16 cellular contexts compared by ENCODE assay signal in genomic region chr3:150216866-150217600, GRCh38.
DNase-seq lines count a peak whose midpoint lies in the region; ATAC-seq and TF ChIP-seq lines count a peak whose summit lies in the region.
"Had no signal": no experiment of that assay in that cellular context is flagged by ENCODE, and none has a peak within 500 bp of the region (broad histone marks: within the 10 kb centered on the region; RNA-seq: fewer than 3 reads in every experiment).

No MANE protein-coding gene starts in this region.

- H3K9me3 Mint-ChIP-seq in brain, result peaks cover 3 to 18% (median 4%) of the 10 kb centered on the region in 5 experiments
- H3K9me3 Mint-ChIP-seq in activated naive CD4-positive, alpha-beta T cell treated with anti-CD3 and anti-CD28 coated beads, Interleukin-2, amount 10 ng/mL, durations not matched to agents 7 days and 5 days, result no peaks in the 10 kb centered on the region
- H3K9me3 Mint-ChIP-seq: activated T-helper 1 cell treated with anti-CD3 and anti-CD28 coated beads, Interleukin-12 subunit alpha, Interleukin-12 subunit beta, Interleukin-2, Interleukin-4 antibody, amounts not matched to agents 30 ng/mL and 10 ng/mL and 1 ng/mL, durations not matched to agents 14 hours and 24 hours and 36 hours had no signal

- H2BK5ac ChIP-seq in IMR-90 (ENCODE audit: low read depth, low read length, poor library complexity, severe bottlenecking) (no peak overlapping the region), neuronal stem cell (ENCODE audit: low read length) (no peak overlapping the region)

- TF ChIP-seq CTCF in IMR-90 (conservative IDR thresholded peaks at IDR 0.05; ENCODE audit: low read depth, low read length), result no peak
- TF ChIP-seq CTCF in brain (conservative IDR thresholded peaks at IDR 0.05), result no peak

- H3K4me2 ChIP-seq in IMR-90 (ENCODE audit: low read depth, low read length) (no peak overlapping the region), neuronal stem cell (ENCODE audit: insufficient read depth, low read length, poor library complexity, severe bottlenecking) (no peak overlapping the region)

- CTCF ChIA-PET in IMR-90 (lab: Yijun Ruan, JAX), result interaction anchor here (1.2 to 1.7 kb wide), 2 partner anchors 33 to 451 kb away, joined by 3 to 10 read pairs; no protein-coding TSS in a partner anchor
- CTCF ChIA-PET in activated naive CD4-positive, alpha-beta T cell treated with anti-CD3 and anti-CD28 coated beads, Interleukin-2, amount 10 ng/mL, durations not matched to agents 7 days and 5 days (lab: Charles Lee), result interaction anchor here (1.1 kb wide), 1 partner anchor 11 kb away, joined by 3 read pairs; no protein-coding TSS in a partner anchor

- 90% methylated on average over 4 of the region's 9 CpGs; no CpG with 5 or more reads in 1 of the 2 experiments for WGBS in IMR-90 (ENCODE audit: extremely low coverage in 2 of 2, insufficient read length in 1 of 2), 2 experiments
- WGBS in neuronal stem cell (ENCODE audit: extremely low coverage in 2 of 2, insufficient read length in 2 of 2, insufficient replicate concordance in 1 of 2), 2 donors, result no CpG with 5 or more reads among the region's 9 CpGs

- H2AK5ac ChIP-seq in IMR-90 (ENCODE audit: low read depth, low read length), result peak overlapping the region; percentile 82; the same call in 1 of the 2 replicates
- no peak overlapping the region for H2AK5ac ChIP-seq in neuronal stem cell (ENCODE audit: low read depth, low read length)

- H4K91ac ChIP-seq in IMR-90 (ENCODE audit: insufficient read depth, low read depth, low read length) (no peak overlapping the region; the same call in 1 of the 2 replicates), neuronal stem cell (ENCODE audit: low read depth, low read length, poor library complexity) (no peak overlapping the region)

- H3K4me1 ChIP-seq in IMR-90 (ENCODE audit: control insufficient read depth, insufficient read depth, low read length) (peaks cover 8% of the 10 kb centered on the region), neuronal stem cell (ENCODE audit: control insufficient read depth in 2 of 2, insufficient read depth in 1 of 2, low read depth in 1 of 2, low read length in 2 of 2) (peaks cover 13 to 17% of the 10 kb centered on the region in 2 donors)

- in situ Hi-C loops in IMR-90 (cut with MboI; ENCODE audit: low sequenced_read_pairs), result no loop called here

- no peak overlapping the region for H2AK9ac ChIP-seq in IMR-90 (replicated peaks; ENCODE audit: low read depth, low read length, poor library complexity)

- H3K27me3 ChIP-seq in IMR-90 (ENCODE audit: control insufficient read depth, insufficient read depth, low read length) (no peaks in the 10 kb centered on the region; the same call in 1 of the 2 replicates), neuronal stem cell (ENCODE audit: control insufficient read depth in 3 of 3, insufficient read depth in 3 of 3, low read depth in 1 of 3, low read length in 3 of 3) (peaks cover 0 to 4% (median 0%) of the 10 kb centered on the region in 3 experiments)
- H3K27me3 ChIP-seq: brain microvascular endothelial cell had no signal

- dilution Hi-C loops in IMR-90 (cut with HindIII; ENCODE audit: low sequenced_read_pairs, unreplicated experiment), result no loop called here

- H3K4me3 ChIP-seq in IMR-90 (ENCODE audit: insufficient read depth, low read depth, low read length) (no peak overlapping the region), neuronal stem cell (ENCODE audit: low read length in 2 of 2) (no peak overlapping the region)
- H3K4me3 ChIP-seq: transverse colon had no signal

- H2BK12ac ChIP-seq in neuronal stem cell (ENCODE audit: low read length), result no peak overlapping the region

- H3K79me1 ChIP-seq in IMR-90 (ENCODE audit: low read depth in 1 of 2, low read length in 2 of 2) (no peaks in the 10 kb centered on the region), neuronal stem cell (ENCODE audit: low read depth, low read length) (no peaks in the 10 kb centered on the region)

- H3K27ac ChIP-seq in IMR-90 (ENCODE audit: insufficient read depth, low read length), result peak overlapping the region; percentile 49; the same call in 1 of the 2 replicates
- H3K27ac ChIP-seq in neuronal stem cell (replicated peaks; ENCODE audit: low read length), result no peak overlapping the region
- H3K27ac ChIP-seq: brain microvascular endothelial cell, transverse colon had no signal

- no peak overlapping the region for H3K23ac ChIP-seq in IMR-90 (ENCODE audit: low read depth, low read length)
- no peak overlapping the region for H3K23ac ChIP-seq in neuronal stem cell (ENCODE audit: low read depth, low read length, poor library complexity)

- H3K4me3 Mint-ChIP-seq in brain, result peak overlapping the region in 2 of 5 experiments; percentile 22 to 54
- H3K4me3 Mint-ChIP-seq in activated naive CD4-positive, alpha-beta T cell treated with anti-CD3 and anti-CD28 coated beads, Interleukin-2, amount 10 ng/mL, durations not matched to agents 7 days and 5 days, result no peak overlapping the region
- H3K4me3 Mint-ChIP-seq: activated T-helper 1 cell treated with anti-CD3 and anti-CD28 coated beads, Interleukin-12 subunit alpha, Interleukin-12 subunit beta, Interleukin-2, Interleukin-4 antibody, amounts not matched to agents 30 ng/mL and 10 ng/mL and 1 ng/mL, durations not matched to agents 14 hours and 24 hours and 36 hours; CD8-positive, alpha-beta memory T cell; mesothelial cell of epicardium had no signal

- H4K8ac ChIP-seq in IMR-90 (ENCODE audit: low read depth in 2 of 2, low read length in 2 of 2) (no peak overlapping the region), neuronal stem cell (ENCODE audit: low read depth, low read length) (no peak overlapping the region)

- intact Hi-C loops in IMR-90 (cut with micrococcal nuclease), result no loop called here

- peak overlapping the region; percentile 79 to 96 (median 95) for H3K27ac Mint-ChIP-seq in brain
- H3K27ac Mint-ChIP-seq in activated naive CD4-positive, alpha-beta T cell treated with anti-CD3 and anti-CD28 coated beads, Interleukin-2, amount 10 ng/mL, durations not matched to agents 7 days and 5 days, result no peak overlapping the region
- H3K27ac Mint-ChIP-seq: activated T-helper 1 cell treated with anti-CD3 and anti-CD28 coated beads, Interleukin-12 subunit alpha, Interleukin-12 subunit beta, Interleukin-2, Interleukin-4 antibody, amounts not matched to agents 30 ng/mL and 10 ng/mL and 1 ng/mL, durations not matched to agents 14 hours and 24 hours and 36 hours; CD8-positive, alpha-beta memory T cell had no signal

- peaks cover 50% of the 10 kb centered on the region for H3K4me1 Mint-ChIP-seq in brain
- H3K4me1 Mint-ChIP-seq in activated naive CD4-positive, alpha-beta T cell treated with anti-CD3 and anti-CD28 coated beads, Interleukin-2, amount 10 ng/mL, durations not matched to agents 7 days and 5 days, result peaks cover 2% of the 10 kb centered on the region

- no peaks in the 10 kb centered on the region for H3K36me3 Mint-ChIP-seq in brain
- H3K36me3 Mint-ChIP-seq in activated naive CD4-positive, alpha-beta T cell treated with anti-CD3 and anti-CD28 coated beads, Interleukin-2, amount 10 ng/mL, durations not matched to agents 7 days and 5 days, result no peaks in the 10 kb centered on the region
- H3K36me3 Mint-ChIP-seq: CD8-positive, alpha-beta memory T cell; mesothelial cell of epicardium had no signal

- H2BK15ac ChIP-seq in IMR-90 (ENCODE audit: low read depth, low read length), result no peak overlapping the region
- no peak overlapping the region for H2BK15ac ChIP-seq in neuronal stem cell (ENCODE audit: low read length)

- no peak for TF ChIP-seq POLR2A in IMR-90 (IDR thresholded peaks at IDR 0.05; ENCODE audit: low read depth, low read length)

- H2BK20ac ChIP-seq in IMR-90 (ENCODE audit: low read depth, low read length), result 0 out of 2 replicates have a peak overlapping the region, but pooled peaks have one; percentile 5

- POLR2A ChIA-PET in IMR-90 (lab: Charles Lee; ENCODE audit: unreplicated experiment), result no interaction called here

- TF ChIP-seq RAD21 in IMR-90 (IDR thresholded peaks at IDR 0.05; ENCODE audit: low read length), result no peak

- no peak overlapping the region for H2AFZ ChIP-seq in IMR-90 (replicated peaks; ENCODE audit: low read length, poor library complexity)
- no peak overlapping the region for H2AFZ ChIP-seq in neuronal stem cell (ENCODE audit: low read length)

- H3K14ac ChIP-seq in IMR-90 (replicated peaks; ENCODE audit: low read depth, low read length) (no peak overlapping the region), neuronal stem cell (ENCODE audit: low read length) (no peak overlapping the region)

- peaks cover 9% of the 10 kb centered on the region for H3K9me1 ChIP-seq in IMR-90 (ENCODE audit: insufficient read depth, low read length)

- H3K18ac ChIP-seq in IMR-90 (ENCODE audit: low read depth, low read length) (no peak overlapping the region), neuronal stem cell (ENCODE audit: low read length) (peak overlapping the region; percentile 15)

- no TSS peak for BruUV-seq in IMR-90 (replicated peaks; lab: Mats Ljungman, UMichigan)

- H3K4ac ChIP-seq in IMR-90 (ENCODE audit: low read depth, low read length), result no peak overlapping the region
- no peak overlapping the region for H3K4ac ChIP-seq in neuronal stem cell (ENCODE audit: low read length)

- H3K56ac ChIP-seq in IMR-90 (ENCODE audit: extremely low read depth, insufficient read depth, low read length), result no peak overlapping the region

- H3K9me3 ChIP-seq in IMR-90 (ENCODE audit: control insufficient read depth, insufficient read depth, low read length) (peaks cover 3% of the 10 kb centered on the region; the same call in 1 of the 2 replicates), neuronal stem cell (replicated peaks in 1 of 2; ENCODE audit: control insufficient read depth in 2 of 2, insufficient read depth in 1 of 2, low read depth in 1 of 2, low read length in 2 of 2) (peaks cover 5 to 6% of the 10 kb centered on the region in 2 donors)
- H3K9me3 ChIP-seq: transverse colon had no signal

- no peak overlapping the region for H3K9ac ChIP-seq in IMR-90 (ENCODE audit: low read depth, low read length)
- no peak overlapping the region for H3K9ac ChIP-seq in neuronal stem cell (ENCODE audit: low read depth, low read length, poor library complexity)

- DNase-seq in COR-L47 (lab: John Stamatoyannopoulos, UW) (peak; percentile 76), IMR-90 (no peak), neuronal stem cell (ENCODE audit: low spot score) (no peak), DMS114 treated with DMSO at 0.1 percent for 48 hours (lab: John Stamatoyannopoulos, UW; ENCODE audit: unreplicated experiment) (no peak), DMS53 (lab: John Stamatoyannopoulos, UW) (no peak)
- no peak for DNase-seq in activated naive CD4-positive, alpha-beta T cell treated with anti-CD3 and anti-CD28 coated beads, Interleukin-2, amount 10 ng/mL, durations not matched to agents 7 days and 5 days
- DNase-seq: activated CD4-positive, alpha-beta T cell treated with anti-CD3 and anti-CD28 coated beads for 1 hour; CD8-positive, alpha-beta memory T cell; stimulated activated naive CD4-positive, alpha-beta T cell; transverse colon had no signal

- no peaks in the 10 kb centered on the region for H4K20me1 ChIP-seq in IMR-90 (ENCODE audit: insufficient read depth, low read length)

- ATAC-seq in IMR-90 (ENCODE audit: low read depth) (no peak), GM19328 (IDR thresholded peaks at IDR 0.05; ENCODE audit: unreplicated experiment) (no peak)
- ATAC-seq: Panc1 had no signal

- peaks cover 8% of the 10 kb centered on the region for H3K27me3 Mint-ChIP-seq in brain
- H3K27me3 Mint-ChIP-seq in activated naive CD4-positive, alpha-beta T cell treated with anti-CD3 and anti-CD28 coated beads, Interleukin-2, amount 10 ng/mL, durations not matched to agents 7 days and 5 days, result peaks cover 30% of the 10 kb centered on the region

- no peak overlapping the region for H4K5ac ChIP-seq in IMR-90 (ENCODE audit: low read depth, low read length)

- H3K36me3 ChIP-seq in IMR-90 (ENCODE audit: control insufficient read depth, insufficient read depth, low read length) (no peaks in the 10 kb centered on the region), neuronal stem cell (replicated peaks in 1 of 2; ENCODE audit: control insufficient read depth in 2 of 2, insufficient read depth in 2 of 2, low read length in 2 of 2) (no peaks in the 10 kb centered on the region)
- H3K36me3 ChIP-seq: brain microvascular endothelial cell, transverse colon had no signal

- H2BK120ac ChIP-seq in IMR-90 (ENCODE audit: low read depth, low read length), result peak overlapping the region; percentile 70; the same call in 1 of the 2 replicates
- H2BK120ac ChIP-seq in neuronal stem cell (ENCODE audit: low read depth, low read length), result no peak overlapping the region
